ENCODE assay signal across 1 cellular context in genomic region chr10:11249134-11249533, GRCh38.
TF ChIP-seq lines count a peak whose summit lies in the region.

No MANE protein-coding gene starts in this region.

TF ChIP-seq in WTC11, 78 proteins besides CTCF, POLR2A, EP300 and RAD21 (continued from another document):
- TF ChIP-seq, protein P1, sequence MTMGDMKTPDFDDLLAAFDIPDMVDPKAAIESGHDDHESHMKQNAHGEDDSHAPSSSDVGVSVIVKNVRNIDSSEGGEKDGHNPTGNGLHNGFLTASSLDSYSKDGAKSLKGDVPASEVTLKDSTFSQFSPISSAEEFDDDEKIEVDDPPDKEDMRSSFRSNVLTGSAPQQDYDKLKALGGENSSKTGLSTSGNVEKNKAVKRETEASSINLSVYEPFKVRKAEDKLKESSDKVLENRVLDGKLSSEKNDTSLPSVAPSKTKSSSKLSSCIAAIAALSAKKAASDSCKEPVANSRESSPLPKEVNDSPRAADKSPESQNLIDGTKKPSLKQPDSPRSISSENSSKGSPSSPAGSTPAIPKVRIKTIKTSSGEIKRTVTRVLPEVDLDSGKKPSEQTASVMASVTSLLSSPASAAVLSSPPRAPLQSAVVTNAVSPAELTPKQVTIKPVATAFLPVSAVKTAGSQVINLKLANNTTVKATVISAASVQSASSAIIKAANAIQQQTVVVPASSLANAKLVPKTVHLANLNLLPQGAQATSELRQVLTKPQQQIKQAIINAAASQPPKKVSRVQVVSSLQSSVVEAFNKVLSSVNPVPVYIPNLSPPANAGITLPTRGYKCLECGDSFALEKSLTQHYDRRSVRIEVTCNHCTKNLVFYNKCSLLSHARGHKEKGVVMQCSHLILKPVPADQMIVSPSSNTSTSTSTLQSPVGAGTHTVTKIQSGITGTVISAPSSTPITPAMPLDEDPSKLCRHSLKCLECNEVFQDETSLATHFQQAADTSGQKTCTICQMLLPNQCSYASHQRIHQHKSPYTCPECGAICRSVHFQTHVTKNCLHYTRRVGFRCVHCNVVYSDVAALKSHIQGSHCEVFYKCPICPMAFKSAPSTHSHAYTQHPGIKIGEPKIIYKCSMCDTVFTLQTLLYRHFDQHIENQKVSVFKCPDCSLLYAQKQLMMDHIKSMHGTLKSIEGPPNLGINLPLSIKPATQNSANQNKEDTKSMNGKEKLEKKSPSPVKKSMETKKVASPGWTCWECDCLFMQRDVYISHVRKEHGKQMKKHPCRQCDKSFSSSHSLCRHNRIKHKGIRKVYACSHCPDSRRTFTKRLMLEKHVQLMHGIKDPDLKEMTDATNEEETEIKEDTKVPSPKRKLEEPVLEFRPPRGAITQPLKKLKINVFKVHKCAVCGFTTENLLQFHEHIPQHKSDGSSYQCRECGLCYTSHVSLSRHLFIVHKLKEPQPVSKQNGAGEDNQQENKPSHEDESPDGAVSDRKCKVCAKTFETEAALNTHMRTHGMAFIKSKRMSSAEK (CRISPR knock-in tag; IDR thresholded peaks at IDR 0.05; ENCODE audit: borderline replicate concordance), result no peak
- TF ChIP-seq FOXK1 (CRISPR knock-in tag; IDR thresholded peaks at IDR 0.05), result no peak
TF ChIP-seq in WTC11: peak in this region for 0.
